9 cellular contexts compared by ENCODE assay signal in the genomic region with DNA sequence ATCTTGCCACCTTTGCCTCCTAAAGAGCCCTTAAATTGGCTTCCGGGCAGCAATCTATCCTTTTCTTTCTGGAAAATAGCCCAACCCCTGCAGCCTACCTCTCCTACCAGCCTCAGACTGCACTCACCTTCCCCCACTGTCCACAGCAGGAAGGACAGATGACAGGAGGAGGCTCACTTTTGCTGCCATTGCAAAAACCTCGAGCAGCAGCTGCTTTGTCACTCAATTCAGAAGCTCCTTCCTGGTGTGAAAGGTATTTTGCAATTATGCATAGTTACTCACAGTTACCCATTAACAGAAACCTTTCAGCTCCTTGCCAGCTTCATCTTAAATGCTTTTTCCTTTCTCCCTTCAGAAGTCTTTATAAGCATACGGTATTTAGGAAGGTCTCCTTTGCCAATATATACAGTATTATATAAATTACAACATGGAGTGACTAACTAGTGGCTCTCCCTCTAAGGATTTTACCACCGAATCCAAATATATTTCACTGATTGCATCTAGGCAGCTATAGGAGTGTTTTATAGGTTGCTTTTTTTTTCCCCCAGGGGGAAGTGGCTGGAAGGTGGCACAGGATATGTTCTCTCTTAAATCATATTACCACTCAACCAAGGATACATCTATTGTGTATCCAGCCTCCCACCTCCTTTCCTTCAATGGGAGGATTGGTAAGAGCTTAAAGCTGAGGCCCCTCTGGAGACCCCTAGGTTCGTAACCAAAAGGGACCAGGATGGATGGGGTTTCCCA.
DNase-seq lines count a peak whose midpoint lies in the region; ATAC-seq and TF ChIP-seq lines count a peak whose summit lies in the region.
"Had no signal": no experiment of that assay in that cellular context is flagged by ENCODE, and none has a peak within 500 bp of the region (broad histone marks: within the 10 kb centered on the region; RNA-seq: fewer than 3 reads in every experiment).

No MANE protein-coding gene starts in this region.

- ATAC-seq in GM18861 (IDR thresholded peaks at IDR 0.05; ENCODE audit: unreplicated experiment): no peak
- no peak for ATAC-seq in GM18498 (IDR thresholded peaks at IDR 0.05; ENCODE audit: unreplicated experiment)
- ATAC-seq: natural killer cell treated with Interleukin-12 subunit alpha and Interleukin-12 subunit beta and Interleukin-15 and Interleukin-18, amount 100 ng/mL, for 72 hours had no signal

- no peaks in the 10 kb centered on the region for H3K9me3 ChIP-seq in HEK293 (ENCODE audit: control insufficient read depth, insufficient read depth, low read depth, low read length)

- TF ChIP-seq CTCF in HEK293 (tag by site-specific recombination; IDR thresholded peaks at IDR 0.05) (no peak), VCaP (conservative IDR thresholded peaks at IDR 0.05) (no peak)

- POLR2A ChIA-PET in HEK293 (lab: Yijun Ruan, JAX): no interaction called here
- POLR2A ChIA-PET in HEK293T (lab: Yijun Ruan, JAX): interaction anchor here (1.0 kb wide), 1 partner anchor 8 kb away, joined by 3 read pairs; no protein-coding TSS in a partner anchor

- H3K27ac ChIP-seq in HEK293 (ENCODE audit: extremely low read depth, low read depth, low read length) (no peak overlapping the region), VCaP (peak overlapping the region; percentile 63)

- CTCF ChIA-PET in HEK293 (lab: Yijun Ruan, JAX) (interaction anchor here (0.5 to 2.1 kb wide), 9 partner anchors 16 to 461 kb away, joined by 3 to 5 read pairs (median 3); no protein-coding TSS in a partner anchor), HEK293T (lab: Yijun Ruan, JAX) (no interaction called here)

- H3K36me3 ChIP-seq in HEK293 (ENCODE audit: control insufficient read depth in 2 of 2, insufficient read depth in 1 of 2, low read length in 2 of 2): no peaks in the 10 kb centered on the region

- DNase-seq in NCI-H146 treated with DMSO at 0.1 percent for 48 hours (lab: John Stamatoyannopoulos, UW; ENCODE audit: unreplicated experiment): peak; percentile 79
- DNase-seq in mucosa of gallbladder (ENCODE audit: low spot score): peak; percentile 61
- no peak for DNase-seq in HEK293T (ENCODE audit: extremely low spot score)
- DNase-seq in SW 1271 (lab: John Stamatoyannopoulos, UW): no peak

- H3K4me1 ChIP-seq in HEK293 (ENCODE audit: control insufficient read depth, insufficient read depth, low read length): peaks cover 10% of the 10 kb centered on the region

- no peak overlapping the region for H3K4me3 ChIP-seq in HEK293 (ENCODE audit: low read depth, low read length)

TF ChIP-seq in HEK293, 187 proteins besides CTCF, POLR2A, EP300 and RAD21:
- TF ChIP-seq WT1 (tag by site-specific recombination; IDR thresholded peaks at IDR 0.05) (0 out of 2 replicates have a peak, but pooled peaks have one; percentile 25), HOXA7 (CRISPR knock-in tag; IDR thresholded peaks at IDR 0.05; ENCODE audit: borderline replicate concordance) (no peak), OSR2 (tag by site-specific recombination; IDR thresholded peaks at IDR 0.05) (peak; percentile 37; the same call in 1 of the 2 replicates), ZIC2 (tag by site-specific recombination; IDR thresholded peaks at IDR 0.05) (0 out of 2 replicates have a peak, but pooled peaks have one; percentile 20), ZNF623 (tag by site-specific recombination; IDR thresholded peaks at IDR 0.05) (no peak)
- TF ChIP-seq, protein P1, sequence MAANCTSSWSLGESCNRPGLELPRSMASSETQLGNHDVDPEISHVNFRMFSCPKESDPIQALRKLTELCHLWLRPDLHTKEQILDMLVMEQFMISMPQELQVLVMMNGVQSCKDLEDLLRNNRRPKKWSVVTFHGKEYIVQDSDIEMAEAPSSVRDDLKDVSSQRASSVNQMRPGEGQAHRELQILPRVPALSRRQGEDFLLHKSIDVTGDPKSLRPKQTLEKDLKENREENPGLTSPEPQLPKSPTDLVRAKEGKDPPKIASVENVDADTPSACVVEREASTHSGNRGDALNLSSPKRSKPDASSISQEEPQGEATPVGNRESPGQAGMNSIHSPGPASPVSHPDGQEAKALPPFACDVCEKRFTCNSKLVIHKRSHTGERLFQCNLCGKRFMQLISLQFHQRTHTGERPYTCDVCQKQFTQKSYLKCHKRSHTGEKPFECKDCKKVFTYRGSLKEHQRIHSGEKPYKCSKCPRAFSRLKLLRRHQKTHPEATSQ (tag by site-specific recombination; IDR thresholded peaks at IDR 0.05): no peak
TF ChIP-seq in HEK293: peak in this region for 3.

TF ChIP-seq in HEK293T, 16 proteins besides CTCF, POLR2A, EP300 and RAD21:
- TF ChIP-seq FOXA1 (IDR thresholded peaks at IDR 0.05) (no peak), L3MBTL2 (conservative IDR thresholded peaks at IDR 0.05) (no peak), ARNT (IDR thresholded peaks at IDR 0.05) (no peak), NFRKB (IDR thresholded peaks at IDR 0.05) (no peak), BHLHE40 (IDR thresholded peaks at IDR 0.05; ENCODE audit: borderline replicate concordance) (no peak), FOXK2 (IDR thresholded peaks at IDR 0.05) (no peak), SP1 (IDR thresholded peaks at IDR 0.05) (no peak), HDGF (IDR thresholded peaks at IDR 0.05; ENCODE audit: borderline replicate concordance) (no peak), CTBP1 (IDR thresholded peaks at IDR 0.05; ENCODE audit: borderline replicate concordance) (no peak)

Comparison
In these comparisons a context has a peak if more than half of its experiments do, and no peak if none do; other contexts are left out.
1. DNase-seq: peak in NCI-H146 treated with DMSO at 0.1 percent for 48 hours (single experiment) and mucosa of gallbladder (single experiment); none in HEK293T (single experiment) and SW 1271 (0 of 2).